Comparison of ENCODE assay signal across 21 cellular contexts in genomic region chr7:34136698-34137097, GRCh38.
"Had no signal": no experiment of that assay in that cellular context is flagged by ENCODE, and none has a peak within 500 bp of the region (broad histone marks: within the 10 kb centered on the region; RNA-seq: fewer than 3 reads in every experiment).

No MANE protein-coding gene starts in this region.

- H3K4me3 ChIP-seq: body of pancreas, lung, neural progenitor cell, prostate gland, right atrium auricular region, thyroid gland, upper lobe of right lung had no signal

- H3K9me3 ChIP-seq: body of pancreas, prostate gland, right atrium auricular region, thyroid gland, upper lobe of right lung had no signal

- H3K27ac ChIP-seq: body of pancreas, foreskin keratinocyte, neural progenitor cell, right atrium auricular region, thyroid gland, upper lobe of right lung had no signal

- DNase-seq: activated CD4-positive, alpha-beta memory T cell treated with anti-CD3 and anti-CD28 coated beads, Interleukin-2, amount 10 ng/mL, durations not matched to agents 7 days and 5 days; activated CD4-positive, alpha-beta T cell treated with anti-CD3 and anti-CD28 coated beads, Interleukin-2, amount 10 ng/mL, durations not matched to agents 24 days and 14 days; activated effector memory CD4-positive, alpha-beta T cell treated with Interleukin-2 at 50 U/mL for 16 hours; activated naive CD4-positive, alpha-beta T cell treated with anti-CD3 and anti-CD28 coated beads, Interleukin-2, amount 50 U/mL, for 16 hours; activated naive CD8-positive, alpha-beta T cell treated with anti-CD3 and anti-CD28 coated beads, Interleukin-2, amount 50 U/mL, for 24 hours; activated T-cell treated with anti-CD3 and anti-CD28 coated beads, Interleukin-2, amount 50 U/mL, for 72 hours; anterior cingulate cortex; body of pancreas; effector CD8-positive, alpha-beta T cell; erythroblast; foreskin keratinocyte; immature natural killer cell; naive thymus-derived CD8-positive, alpha-beta T cell; stimulated activated CD4-positive, alpha-beta T cell treated with anti-CD3 and anti-CD28 coated beads, Interleukin-4, amount 100 ng/mL, for 24 hours; stimulated activated naive CD8-positive, alpha-beta T cell treated with anti-CD3 and anti-CD28 coated beads, Interleukin-15, Interleukin-2, amounts not matched to agents 100 U/mL and 50 U/mL, for 24 hours; thyroid gland; upper lobe of right lung had no signal

- H3K4me1 ChIP-seq: body of pancreas, foreskin keratinocyte, prostate gland, right atrium auricular region, thyroid gland, upper lobe of right lung had no signal

- H3K36me3 ChIP-seq: neural progenitor cell, prostate gland, right atrium auricular region, thyroid gland, upper lobe of right lung had no signal

- H3K27me3 ChIP-seq: body of pancreas, foreskin keratinocyte, neural progenitor cell, right atrium auricular region, thyroid gland, upper lobe of right lung had no signal
